Comparison of ENCODE assay signal across 1 cellular context in genomic region chr1:172109357-172109756, GRCh38.
A peak's percentile ranks its signal among the peaks of the same experiment; 100 is the strongest.
TF ChIP-seq lines count a peak whose summit lies in the region.

No MANE protein-coding gene starts in this region.

TF ChIP-seq in SK-N-SH, 30 proteins besides CTCF, POLR2A, EP300 and RAD21 (continued from another document):
- no peak for TF ChIP-seq IRF3 (IDR thresholded peaks at IDR 0.05; ENCODE audit: low read depth, low read length)
- TF ChIP-seq TAF1 (IDR thresholded peaks at IDR 0.05; ENCODE audit: borderline replicate concordance, low read depth, low read length), result no peak
- no peak for TF ChIP-seq CHD2 (IDR thresholded peaks at IDR 0.05; ENCODE audit: low read length, partially characterized antibody)
- TF ChIP-seq NRF1 (IDR thresholded peaks at IDR 0.05; ENCODE audit: low read depth, low read length), result no peak
- no peak for TF ChIP-seq REST (IDR thresholded peaks at IDR 0.05; ENCODE audit: low read depth, low read length)
- peak; percentile 64; the same call in 1 of the 2 replicates for TF ChIP-seq POLR2AphosphoS5 (IDR thresholded peaks at IDR 0.05; ENCODE audit: low read depth, low read length)
- peak; percentile 49; the same call in 1 of the 2 replicates for TF ChIP-seq RXRA (IDR thresholded peaks at IDR 0.05; ENCODE audit: borderline replicate concordance, low read depth)
